ENCODE assay signal across 1 cellular context in the genomic region with DNA sequence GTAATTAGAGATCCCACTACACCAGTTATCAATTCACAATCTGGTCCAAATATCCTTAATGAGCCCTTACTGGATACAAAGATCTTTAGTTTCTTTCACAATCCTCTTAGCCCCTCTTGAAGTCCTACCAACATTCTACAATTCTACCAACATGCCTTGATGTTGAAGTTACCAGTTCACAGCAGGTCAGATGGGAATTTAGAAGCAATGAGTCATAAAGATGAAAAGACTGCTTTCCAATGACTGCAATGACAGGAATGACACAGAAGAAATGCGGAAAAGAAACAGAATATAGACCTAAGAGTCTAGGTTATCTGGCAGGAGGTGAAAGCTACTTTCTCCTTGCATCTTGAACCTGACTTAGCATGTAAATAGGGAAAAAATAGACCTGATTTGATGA.
TF ChIP-seq lines count a peak whose summit lies in the region.

No MANE protein-coding gene starts in this region.

TF ChIP-seq in SK-N-SH, 30 proteins besides CTCF, POLR2A, EP300 and RAD21 (continued from another document):
- TF ChIP-seq, protein P1, sequence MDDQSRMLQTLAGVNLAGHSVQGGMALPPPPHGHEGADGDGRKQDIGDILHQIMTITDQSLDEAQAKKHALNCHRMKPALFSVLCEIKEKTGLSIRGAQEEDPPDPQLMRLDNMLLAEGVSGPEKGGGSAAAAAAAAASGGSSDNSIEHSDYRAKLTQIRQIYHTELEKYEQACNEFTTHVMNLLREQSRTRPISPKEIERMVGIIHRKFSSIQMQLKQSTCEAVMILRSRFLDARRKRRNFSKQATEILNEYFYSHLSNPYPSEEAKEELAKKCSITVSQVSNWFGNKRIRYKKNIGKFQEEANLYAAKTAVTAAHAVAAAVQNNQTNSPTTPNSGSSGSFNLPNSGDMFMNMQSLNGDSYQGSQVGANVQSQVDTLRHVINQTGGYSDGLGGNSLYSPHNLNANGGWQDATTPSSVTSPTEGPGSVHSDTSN (IDR thresholded peaks at IDR 0.05), result peak; percentile 60
- TF ChIP-seq TCF12 (IDR thresholded peaks at IDR 0.05), result peak; percentile 69; the same call in 1 of the 2 replicates
- TF ChIP-seq SIN3A (IDR thresholded peaks at IDR 0.05; ENCODE audit: borderline replicate concordance, low read depth, low read length), result no peak
- TF ChIP-seq POLR2AphosphoS5 (IDR thresholded peaks at IDR 0.05; ENCODE audit: low read depth, low read length), result no peak; the same call in 1 of the 2 replicates
- TF ChIP-seq RCOR1 (IDR thresholded peaks at IDR 0.05; ENCODE audit: low read length), result no peak
- TF ChIP-seq SMC3 (IDR thresholded peaks at IDR 0.05; ENCODE audit: low read depth, low read length), result no peak
- TF ChIP-seq JUND (IDR thresholded peaks at IDR 0.05), result peak; percentile 80
- no peak for TF ChIP-seq NRF1 (IDR thresholded peaks at IDR 0.05; ENCODE audit: low read depth, low read length)
- 0 out of 2 replicates have a peak, but pooled peaks have one; percentile 17 for TF ChIP-seq MAX (IDR thresholded peaks at IDR 0.05; ENCODE audit: low read depth)
- no peak for TF ChIP-seq USF2 (IDR thresholded peaks at IDR 0.05; ENCODE audit: borderline replicate concordance, low read depth, low read length)
- TF ChIP-seq REST (IDR thresholded peaks at IDR 0.05; ENCODE audit: low read depth, low read length), result no peak
- TF ChIP-seq FOXM1 (IDR thresholded peaks at IDR 0.05; ENCODE audit: low read depth), result no peak
- peak; percentile 88 for TF ChIP-seq RXRA (IDR thresholded peaks at IDR 0.05; ENCODE audit: borderline replicate concordance, low read depth)
- no peak for TF ChIP-seq RFX5 (IDR thresholded peaks at IDR 0.05; ENCODE audit: low read length)
- TF ChIP-seq MXI1 (IDR thresholded peaks at IDR 0.05; ENCODE audit: low read depth, low read length), result no peak
- TF ChIP-seq NFIC (IDR thresholded peaks at IDR 0.05; ENCODE audit: borderline replicate concordance), result peak; percentile 16; the same call in 1 of the 2 replicates
- TF ChIP-seq YY1 (IDR thresholded peaks at IDR 0.05; ENCODE audit: low read depth), result no peak
- no peak for TF ChIP-seq IRF3 (IDR thresholded peaks at IDR 0.05; ENCODE audit: low read depth, low read length)
- TF ChIP-seq TAF1 (IDR thresholded peaks at IDR 0.05; ENCODE audit: borderline replicate concordance, low read depth, low read length), result no peak
- TF ChIP-seq CHD2 (IDR thresholded peaks at IDR 0.05; ENCODE audit: low read length, partially characterized antibody), result no peak
- TF ChIP-seq FOXJ3 (CRISPR knock-in tag; IDR thresholded peaks at IDR 0.05), result no peak
- peak; percentile 31; the same call in 1 of the 2 replicates for TF ChIP-seq TEAD4 (IDR thresholded peaks at IDR 0.05; ENCODE audit: borderline replicate concordance, insufficient read depth)
